9 cellular contexts compared by ENCODE assay signal in the genomic region with DNA sequence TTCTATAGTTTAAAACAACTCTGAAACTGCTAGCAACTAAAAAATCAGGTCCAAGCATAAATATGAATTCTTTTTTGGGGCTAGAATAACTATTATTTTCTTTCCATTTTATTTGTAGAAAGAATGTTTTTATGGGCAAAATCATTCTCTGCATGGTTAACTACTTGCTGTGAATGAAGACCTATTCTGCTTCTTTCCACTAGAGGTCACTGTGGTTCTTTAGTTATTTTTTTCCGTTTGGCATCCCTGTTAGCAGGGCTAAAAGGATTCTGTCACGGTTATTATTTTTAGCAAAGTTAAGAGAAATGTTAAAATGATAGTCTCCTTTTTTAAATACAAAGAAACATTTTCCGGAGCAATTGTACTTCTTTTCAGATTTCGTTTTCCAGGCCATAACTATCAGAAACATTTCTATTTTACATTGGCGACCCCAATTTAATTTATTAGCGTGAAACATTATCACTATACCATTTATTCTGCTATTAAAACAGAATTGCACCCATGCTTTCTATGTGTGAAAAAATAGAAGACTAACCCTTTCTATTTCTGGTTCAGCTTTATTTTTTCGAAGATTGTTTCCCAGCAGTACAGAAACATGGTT.
DNase-seq lines count a peak whose midpoint lies in the region; ATAC-seq, FAIRE-seq and TF ChIP-seq lines count a peak whose summit lies in the region.
"Had no signal": no experiment of that assay in that cellular context is flagged by ENCODE, and none has a peak within 500 bp of the region (broad histone marks: within the 10 kb centered on the region; RNA-seq: fewer than 3 reads in every experiment).

No MANE protein-coding gene starts in this region.

- peak; percentile 71 for ATAC-seq in HG02943 (IDR thresholded peaks at IDR 0.05; ENCODE audit: low read depth, unreplicated experiment)
- ATAC-seq in K562: peak; percentile 68
- no peak for ATAC-seq in HG03442 (IDR thresholded peaks at IDR 0.05; ENCODE audit: unreplicated experiment)
- no peak for ATAC-seq in activated naive CD4-positive, alpha-beta T cell treated with anti-CD3 and anti-CD28 coated beads, Interleukin-2, amount 50 U/mL, for 72 hours

- peak; percentile 74 for DNase-seq in A673 (ENCODE audit: low spot score)
- peak; percentile 6 for DNase-seq in GM12892 (ENCODE audit: insufficient read length)
- peak; percentile 67 for DNase-seq in NCI-H345 treated with DMSO at 0.1 percent for 48 hours (lab: John Stamatoyannopoulos, UW; ENCODE audit: unreplicated experiment)
- DNase-seq in K562 (ENCODE audit: extremely low read depth in 1 of 4, low spot score in 3 of 4): peak; percentile 17 to 49 (median 41)
- DNase-seq in kidney glomerular epithelial cell (lab: John Stamatoyannopoulos, UW): peak; percentile 63
- DNase-seq in activated naive CD4-positive, alpha-beta T cell treated with anti-CD3 and anti-CD28 coated beads, Interleukin-2, amount 50 U/mL, for 72 hours (ENCODE audit: low spot score in 2 of 2): no peak

- no peaks in the 10 kb centered on the region for H3K36me3 Mint-ChIP-seq in activated naive CD4-positive, alpha-beta T cell treated with anti-CD3 and anti-CD28 coated beads, Interleukin-2, amount 50 U/mL, for 72 hours

- no peaks in the 10 kb centered on the region for H3K36me3 ChIP-seq in A673 (ENCODE audit: insufficient read depth, low read length, poor library complexity, severe bottlenecking)
- no peaks in the 10 kb centered on the region for H3K36me3 ChIP-seq in K562 (ENCODE audit: control insufficient read depth, insufficient read depth, low read length)

- H3K27me3 ChIP-seq in A673 (replicated peaks; ENCODE audit: insufficient read depth, low read depth, low read length, poor library complexity) (no peaks in the 10 kb centered on the region), K562 (ENCODE audit: control insufficient read depth in 2 of 2, insufficient read depth in 2 of 2, low read length in 2 of 2) (no peaks in the 10 kb centered on the region)

- no peaks in the 10 kb centered on the region for H3K9me1 ChIP-seq in K562 (ENCODE audit: control insufficient read depth, insufficient read depth, low read length)

- H3K27ac ChIP-seq in A673 (ENCODE audit: low read depth, low read length, poor library complexity, severe bottlenecking) (no peak overlapping the region), K562 (ENCODE audit: extremely low read depth, low read depth, low read length) (no peak overlapping the region)

- TF ChIP-seq POLR2A in GM12892 (IDR thresholded peaks at IDR 0.05; ENCODE audit: low read depth, low read length): no peak
- TF ChIP-seq POLR2A in K562 (conservative IDR thresholded peaks at IDR 0.05): no peak

- intact Hi-C loops in A673 (cut with micrococcal nuclease; ENCODE audit: unreplicated experiment): loop anchor here (1.0 to 10.0 kb wide), 6 partner anchors 97 to 821 kb away; no protein-coding TSS in a partner anchor
- intact Hi-C loops in K562 (cut with micrococcal nuclease): loop anchor here (1.0 kb wide), 1 partner anchor 804 kb away; no protein-coding TSS in a partner anchor

- no peaks in the 10 kb centered on the region for H3K79me2 ChIP-seq in K562 (ENCODE audit: control insufficient read depth, insufficient read depth, low read length)

- H2AFZ ChIP-seq in K562 (ENCODE audit: low read depth, low read length): no peak overlapping the region

- no peak for TF ChIP-seq EP300 in K562 (IDR thresholded peaks at IDR 0.05; ENCODE audit: low read length)

- TF ChIP-seq CTCF in A673 (conservative IDR thresholded peaks at IDR 0.05; ENCODE audit: low read depth, low read length) (peak; percentile 81), K562 (IDR thresholded peaks at IDR 0.05 in 2 of 3, conservative IDR thresholded peaks at IDR 0.05 in 1 of 3; ENCODE audit: insufficient read depth in 2 of 3, low read depth in 1 of 3, low read length in 3 of 3) (peak; percentile 32 to 76 (median 51); a peak in 5 of 6 replicates)

- H3K4me2 ChIP-seq in K562 (ENCODE audit: insufficient read depth, low read length): no peak overlapping the region

- CTCF ChIA-PET in A673 (lab: Charles Lee) (no interaction called here), K562 (lab: Yijun Ruan, JAX; ENCODE audit: low intra/inter-chr PET ratio) (interaction anchor here (1.8 kb wide), 1 partner anchor 804 kb away, joined by 11 read pairs; no protein-coding TSS in a partner anchor)

- TF ChIP-seq RAD21 in K562 (CRISPR knock-in tag; conservative IDR thresholded peaks at IDR 0.05 in 1 of 2, IDR thresholded peaks at IDR 0.05 in 1 of 2): peak; percentile 74 to 75

- H3K4me1 ChIP-seq in A673 (ENCODE audit: insufficient read depth, low read length, poor library complexity, severe bottlenecking): peaks cover 25% of the 10 kb centered on the region
- no peaks in the 10 kb centered on the region for H3K4me1 ChIP-seq in K562 (replicated peaks in 1 of 2; ENCODE audit: control insufficient read depth in 2 of 2, insufficient read depth in 2 of 2, low read length in 2 of 2)

- no peaks in the 10 kb centered on the region for H4K20me1 ChIP-seq in K562 (replicated peaks; ENCODE audit: control insufficient read depth, insufficient read depth, low read length)

- H3K4me3 ChIP-seq in A673 (ENCODE audit: low read depth, low read length, poor library complexity, severe bottlenecking): no peak overlapping the region
- H3K4me3 ChIP-seq in K562: no peak overlapping the region

- no TSS peak for BruUV-seq in A673 (replicated peaks; lab: Mats Ljungman, UMichigan)
- BruUV-seq in K562 (replicated peaks; lab: Mats Ljungman, UMichigan): no TSS peak

- POLR2A ChIA-PET in A673 (lab: Charles Lee; ENCODE audit: low non-redundant PET) (no interaction called here), K562 (lab: Yijun Ruan, JAX) (no interaction called here)

- H3K9ac ChIP-seq in K562 (ENCODE audit: insufficient read depth in 1 of 2, low read depth in 2 of 2, low read length in 2 of 2): no peak overlapping the region

- FAIRE-seq in GM12892 (lab: Jason Lieb, UNC) (peak; percentile 56), K562 (lab: Jason Lieb, UNC) (peak; percentile 73)

- no peak overlapping the region for H3K27ac Mint-ChIP-seq in activated naive CD4-positive, alpha-beta T cell treated with anti-CD3 and anti-CD28 coated beads, Interleukin-2, amount 50 U/mL, for 72 hours
- H3K27ac Mint-ChIP-seq: dendritic cell treated with granulocyte-macrophage colony-stimulating factor and Interleukin-4, amounts not matched to agents 40 ng/mL and 50 ng/mL, for 4 days had no signal

- under 1% methylated on average over 7 of the region's 7 CpGs for WGBS in K562 (ENCODE audit: insufficient coverage, low coverage, missing lambda C conversion rate)

- no peaks in the 10 kb centered on the region for H3K9me3 Mint-ChIP-seq in activated naive CD4-positive, alpha-beta T cell treated with anti-CD3 and anti-CD28 coated beads, Interleukin-2, amount 50 U/mL, for 72 hours
- H3K9me3 Mint-ChIP-seq: dendritic cell treated with granulocyte-macrophage colony-stimulating factor and Interleukin-4, amounts not matched to agents 40 ng/mL and 50 ng/mL, for 4 days had no signal

- in situ Hi-C loops in K562 (cut with MboI): no loop called here

- no peaks in the 10 kb centered on the region for H3K9me3 ChIP-seq in A673 (ENCODE audit: low read depth, low read length, poor library complexity, severe bottlenecking)
- H3K9me3 ChIP-seq in K562 (replicated peaks; ENCODE audit: control insufficient read depth, insufficient read depth, low read depth, low read length): no peaks in the 10 kb centered on the region

TF ChIP-seq in K562, 482 proteins besides CTCF, POLR2A, EP300 and RAD21:
- TF ChIP-seq SMC3 (conservative IDR thresholded peaks at IDR 0.05; ENCODE audit: insufficient read depth, low read depth, low read length): 0 out of 2 replicates have a peak, but pooled peaks have one; percentile 32
- TF ChIP-seq BCL6 (CRISPR knock-in tag; IDR thresholded peaks at IDR 0.05): no peak
- TF ChIP-seq, protein P1, sequence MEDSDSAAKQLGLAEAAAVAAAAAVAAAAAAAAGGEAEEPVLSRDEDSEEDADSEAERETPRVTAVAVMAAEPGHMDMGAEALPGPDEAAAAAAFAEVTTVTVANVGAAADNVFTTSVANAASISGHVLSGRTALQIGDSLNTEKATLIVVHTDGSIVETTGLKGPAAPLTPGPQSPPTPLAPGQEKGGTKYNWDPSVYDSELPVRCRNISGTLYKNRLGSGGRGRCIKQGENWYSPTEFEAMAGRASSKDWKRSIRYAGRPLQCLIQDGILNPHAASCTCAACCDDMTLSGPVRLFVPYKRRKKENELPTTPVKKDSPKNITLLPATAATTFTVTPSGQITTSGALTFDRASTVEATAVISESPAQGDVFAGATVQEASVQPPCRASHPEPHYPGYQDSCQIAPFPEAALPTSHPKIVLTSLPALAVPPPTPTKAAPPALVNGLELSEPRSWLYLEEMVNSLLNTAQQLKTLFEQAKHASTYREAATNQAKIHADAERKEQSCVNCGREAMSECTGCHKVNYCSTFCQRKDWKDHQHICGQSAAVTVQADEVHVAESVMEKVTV (CRISPR knock-in tag; IDR thresholded peaks at IDR 0.05): peak; percentile 63

Comparison
In these comparisons a context has a peak if more than half of its experiments do, and no peak if none do; other contexts are left out.
1. DNase-seq: peak in A673 (single experiment), GM12892 (single experiment), NCI-H345 treated with DMSO at 0.1 percent for 48 hours (single experiment), K562 (4 of 4) and kidney glomerular epithelial cell (single experiment); none in activated naive CD4-positive, alpha-beta T cell treated with anti-CD3 and anti-CD28 coated beads, Interleukin-2, amount 50 U/mL, for 72 hours (0 of 2).
2. ATAC-seq: peak in HG02943 (single experiment) and K562 (single experiment); none in HG03442 (single experiment) and activated naive CD4-positive, alpha-beta T cell treated with anti-CD3 and anti-CD28 coated beads, Interleukin-2, amount 50 U/mL, for 72 hours (0 of 2).